In genomic region chr19:3645726-3646125, GRCh38 we compare ENCODE assay signal across 24 cellular contexts. TPM values are rescaled to one million over a fixed set of nuclear protein-coding genes. Genes with fewer than 3 reads are reported as not detected.
"Had no signal": no experiment of that assay in that cellular context is flagged by ENCODE, and none has a peak within 500 bp of the region (broad histone marks: within the 10 kb centered on the region; RNA-seq: fewer than 3 reads in every experiment).

No MANE protein-coding gene starts in this region.

- H3K4me1 ChIP-seq: left lung, lower lobe of right lung, uterus had no signal

- H3K27me3 Mint-ChIP-seq: naive thymus-derived CD8-positive, alpha-beta T cell; progenitor cell of endocrine pancreas; stimulated activated memory B cell treated with anti-CD40 and anti-IgM and Interleukin-4, amounts not matched to agents 10 μg/mL and 1 μg/mL and 100 μg/mL, for 72 hours; stimulated activated naive CD8-positive, alpha-beta T cell treated with anti-CD3 and anti-CD28 coated beads, Interleukin-15, amount 100 ng/mL, for 72 hours; type B pancreatic cell had no signal

- H3K4me1 Mint-ChIP-seq: immature natural killer cell; naive thymus-derived CD8-positive, alpha-beta T cell; stimulated activated memory B cell treated with anti-CD40 and anti-IgM and Interleukin-4, amounts not matched to agents 10 μg/mL and 1 μg/mL and 100 μg/mL, for 72 hours; stimulated activated naive CD8-positive, alpha-beta T cell treated with anti-CD3 and anti-CD28 coated beads, Interleukin-15, amount 100 ng/mL, for 72 hours had no signal

- H3K27ac Mint-ChIP-seq: immature natural killer cell; naive thymus-derived CD8-positive, alpha-beta T cell; progenitor cell of endocrine pancreas; stimulated activated memory B cell treated with anti-CD40 and anti-IgM and Interleukin-4, amounts not matched to agents 10 μg/mL and 1 μg/mL and 100 μg/mL, for 72 hours; stimulated activated naive CD8-positive, alpha-beta T cell treated with anti-CD3 and anti-CD28 coated beads, Interleukin-15, amount 100 ng/mL, for 72 hours; type B pancreatic cell had no signal

- H3K36me3 ChIP-seq: ovary, right lobe of liver, uterus had no signal

- H3K4me3 Mint-ChIP-seq: immature natural killer cell; naive thymus-derived CD8-positive, alpha-beta T cell; stimulated activated memory B cell treated with anti-CD40 and anti-IgM and Interleukin-4, amounts not matched to agents 10 μg/mL and 1 μg/mL and 100 μg/mL, for 72 hours; stimulated activated naive CD8-positive, alpha-beta T cell treated with anti-CD3 and anti-CD28 coated beads, Interleukin-15, amount 100 ng/mL, for 72 hours; type B pancreatic cell had no signal

- ATAC-seq: naive thymus-derived CD8-positive, alpha-beta T cell; stimulated activated memory B cell treated with anti-CD40 and anti-IgM and Interleukin-4, amounts not matched to agents 10 μg/mL and 1 μg/mL and 100 μg/mL, for 72 hours; stimulated activated naive CD8-positive, alpha-beta T cell treated with anti-CD3 and anti-CD28 coated beads, Interleukin-15, amount 100 ng/mL, for 72 hours had no signal

- H3K4me3 ChIP-seq: left lung, lower lobe of right lung, ovary, right atrium auricular region, right lobe of liver, smooth muscle cell, thoracic aorta, tibial nerve, uterus had no signal

- H3K9me3 Mint-ChIP-seq: immature natural killer cell; naive thymus-derived CD8-positive, alpha-beta T cell; stimulated activated memory B cell treated with anti-CD40 and anti-IgM and Interleukin-4, amounts not matched to agents 10 μg/mL and 1 μg/mL and 100 μg/mL, for 72 hours; stimulated activated naive CD8-positive, alpha-beta T cell treated with anti-CD3 and anti-CD28 coated beads, Interleukin-15, amount 100 ng/mL, for 72 hours; type B pancreatic cell had no signal

- H3K36me3 Mint-ChIP-seq: immature natural killer cell, type B pancreatic cell had no signal

- H3K27me3 ChIP-seq: left lung, ovary, right atrium auricular region, right lobe of liver, tibial nerve, uterus had no signal

- DNase-seq: immature natural killer cell; kidney; left colon; left lung; lower lobe of right lung; mammary epithelial cell; mesenchymal stem cell; naive thymus-derived CD8-positive, alpha-beta T cell; ovary; right lobe of liver; stimulated activated CD4-positive, alpha-beta T cell treated with anti-CD3 and anti-CD28 coated beads, Interleukin-1b, Interleukin-23, amount 100 ng/mL, for 48 hours; stimulated activated CD4-positive, alpha-beta T cell treated with anti-CD3 and anti-CD28 coated beads, Interleukin-2, amount 100 ng/mL, for 48 hours; stimulated activated CD4-positive, alpha-beta T cell treated with anti-CD3 and anti-CD28 coated beads, Interleukin-4, amount 100 ng/mL, for 4 hours; stimulated activated CD8-positive, alpha-beta memory T cell treated with anti-CD3 and anti-CD28 coated beads, Interleukin-4, amount 100 ng/mL, for 48 hours; stimulated activated naive CD4-positive, alpha-beta T cell treated with Interleukin-2 at 50 U/mL for 16 hours; stimulated activated naive CD8-positive, alpha-beta T cell treated with anti-CD3 and anti-CD28 coated beads, Interleukin-15, amount 100 ng/mL, for 72 hours; uterus had no signal

- H3K9me3 ChIP-seq: left lung, lower lobe of right lung, ovary, right atrium auricular region, right lobe of liver, thoracic aorta, tibial nerve, uterus had no signal

- H3K27ac ChIP-seq: left lung, lower lobe of right lung, ovary, right atrium auricular region, right lobe of liver, thoracic aorta, uterus had no signal

RNA-seq across cellular contexts. Expression of gene TBXA2R, which starts 39.1 kb away (rescaled TPM):
- total RNA-seq: progenitor cell of endocrine pancreas had no signal
